In the genomic region with DNA sequence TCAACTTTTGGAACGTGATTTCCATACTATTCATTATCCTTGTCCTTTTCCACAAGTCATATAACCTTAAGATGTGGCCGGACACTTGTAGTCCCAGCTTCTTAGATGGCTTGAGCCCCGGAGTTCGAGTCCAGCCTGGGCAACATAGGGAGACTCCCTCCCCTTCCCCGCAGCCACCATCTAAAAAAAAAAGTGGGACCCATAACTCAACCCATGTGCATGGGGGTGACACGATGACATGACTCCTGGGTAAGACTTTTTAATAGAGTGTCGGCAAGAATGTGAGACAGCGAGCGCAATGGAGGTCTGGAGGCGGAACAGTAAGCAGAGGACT, we compare ENCODE assay signal across 8 cellular contexts. TPM values are rescaled to one million over a fixed set of nuclear protein-coding genes. Genes with fewer than 3 reads are reported as not detected.
DNase-seq lines count a peak whose midpoint lies in the region; ATAC-seq and TF ChIP-seq lines count a peak whose summit lies in the region.

No MANE protein-coding gene starts in this region.

- H3K27me3 Mint-ChIP-seq in mesothelial cell of epicardium (ENCODE audit: low read depth): no peaks in the 10 kb centered on the region

- no peaks in the 10 kb centered on the region for H3K36me3 ChIP-seq in ES-I3 (ENCODE audit: insufficient read depth, low read length)
- H3K36me3 ChIP-seq in colonic mucosa: no peaks in the 10 kb centered on the region

- DNase-seq in NCI-H460 (ENCODE audit: extremely low read depth, low read depth): peak; percentile 33
- no peak for DNase-seq in colonic mucosa
- DNase-seq in mesothelial cell of epicardium (ENCODE audit: low spot score in 2 of 2, unreplicated experiment in 2 of 2): peak in 1 of 2 experiments; percentile 40
- no peak for DNase-seq in cerebellum (ENCODE audit: low spot score)
- no peak for DNase-seq in mesenteric fat pad (ENCODE audit: low spot score)

- intact Hi-C loops in colonic mucosa (cut with DNase I): no loop called here

- peak overlapping the region; percentile 73 for H3K4me3 ChIP-seq in colonic mucosa

- no peaks in the 10 kb centered on the region for H3K4me1 ChIP-seq in ES-I3 (ENCODE audit: insufficient read depth, low read length)
- H3K4me1 ChIP-seq in colonic mucosa: no peaks in the 10 kb centered on the region

- H3K9me3 ChIP-seq in ES-I3 (ENCODE audit: control insufficient read depth, insufficient read depth, low read length) (no peaks in the 10 kb centered on the region), colonic mucosa (no peaks in the 10 kb centered on the region)

- H3K4me3 Mint-ChIP-seq in mesothelial cell of epicardium: peak overlapping the region; percentile 97

- H3K9ac ChIP-seq in ES-I3 (ENCODE audit: low read depth, low read length): peak overlapping the region; percentile 71
- H3K9ac ChIP-seq in colonic mucosa (ENCODE audit: low read depth in 2 of 2, low read length in 2 of 2): peak overlapping the region; percentile 96 to 99

- H3K4me1 Mint-ChIP-seq in mesothelial cell of epicardium: peaks cover 19% of the 10 kb centered on the region

- peak overlapping the region; percentile 99 for H3K27ac Mint-ChIP-seq in mesothelial cell of epicardium

- ATAC-seq in HG02798 (IDR thresholded peaks at IDR 0.05; ENCODE audit: poor library complexity, unreplicated experiment): no peak
- no peak for ATAC-seq in GM21390 (IDR thresholded peaks at IDR 0.05; ENCODE audit: unreplicated experiment)

- H3K9me3 Mint-ChIP-seq in mesothelial cell of epicardium: peaks cover 14% of the 10 kb centered on the region

- peak overlapping the region; percentile 93 for H3K27ac ChIP-seq in colonic mucosa

- H3K36me3 Mint-ChIP-seq in mesothelial cell of epicardium: peaks cover 16% of the 10 kb centered on the region

- no peaks in the 10 kb centered on the region for H3K27me3 ChIP-seq in colonic mucosa

- TF ChIP-seq CTCF in colonic mucosa (IDR thresholded peaks at IDR 0.05) (no peak), mesothelial cell of epicardium (IDR thresholded peaks at IDR 0.05; ENCODE audit: unreplicated experiment) (no peak)

RNA-seq across cellular contexts. Expression of a gene that starts 25.7 kb away (rescaled TPM):
- 37.0 and 47.1 TPM in 2 replicates for total RNA-seq in NCI-H460 (2014; rRNA removed; shearing (Covaris generic))
- 24.3 and 42.2 TPM in 2 replicates for polyA plus RNA-seq in NCI-H460 (2014; cell fraction: nucleus; rRNA removed)
- total RNA-seq in colonic mucosa: 10 to 100 TPM; 63.5 to 92.4 TPM
- total RNA-seq in mesothelial cell of epicardium: 70.0 to 74.3 TPM (median 72.9 TPM) in 3 replicates
- total RNA-seq in cerebellum: 56.3 TPM
- total RNA-seq in mesenteric fat pad: 69.4 TPM

RNA-seq across cellular contexts. Expression of a gene that starts 53.8 kb away (rescaled TPM):
- 35.4 and 38.1 TPM in 2 replicates for total RNA-seq in NCI-H460 (2014; rRNA removed; shearing (Covaris generic))
- 28.6 and 30.4 TPM in 2 replicates for polyA plus RNA-seq in NCI-H460 (2014; cell fraction: nucleus; rRNA removed)
- total RNA-seq in colonic mucosa (1 to 10 TPM; 5.1 to 5.6 TPM), mesothelial cell of epicardium (13.9 to 15.6 TPM (median 14.2 TPM) in 3 replicates), cerebellum (23.4 TPM), mesenteric fat pad (7.2 TPM)
